In genomic region chr2:62654423-62654791, GRCh38 we compare ENCODE assay signal across 18 cellular contexts. TPM values are rescaled to one million over a fixed set of nuclear protein-coding genes. Genes with fewer than 3 reads are reported as not detected.
DNase-seq lines count a peak whose midpoint lies in the region; ATAC-seq and TF ChIP-seq lines count a peak whose summit lies in the region.
"Had no signal": no experiment of that assay in that cellular context is flagged by ENCODE, and none has a peak within 500 bp of the region (broad histone marks: within the 10 kb centered on the region; RNA-seq: fewer than 3 reads in every experiment).

No MANE protein-coding gene starts in this region.

- H3K4me3 Mint-ChIP-seq in Calu3 (ENCODE audit: low read depth, unreplicated experiment) = peak overlapping the region; percentile 38
- H3K4me3 Mint-ChIP-seq: activated T-cell treated with anti-CD3 and anti-CD28 coated beads, Interleukin-2, amount 50 U/mL, for 72 hours had no signal

- H3K4me2 ChIP-seq in mammary epithelial cell (ENCODE audit: insufficient read depth, low read depth, low read length) = peak overlapping the region; percentile 70
- H3K4me2 ChIP-seq: KMS-11 had no signal

- CTCF ChIA-PET in Calu3 (lab: Charles Lee) = interaction anchor here (1.0 kb wide), 1 partner anchor 76 kb away, joined by 6 read pairs; no protein-coding TSS in a partner anchor
- CTCF ChIA-PET in mammary epithelial cell (lab: Charles Lee; ENCODE audit: low non-redundant PET) = no interaction called here

- no peak for TF ChIP-seq POLR2A in right lobe of liver (IDR thresholded peaks at IDR 0.05)

- intact Hi-C loops in Calu3 (cut with micrococcal nuclease; ENCODE audit: unreplicated experiment) (loop anchor here (2.0 to 5.0 kb wide), 2 partner anchors 76 to 118 kb away; no protein-coding TSS in a partner anchor), mammary epithelial cell (cut with micrococcal nuclease) (no loop called here), right lobe of liver (cut with DNase I) (no loop called here)

- H4K20me1 ChIP-seq in mammary epithelial cell (ENCODE audit: insufficient read depth, low read length) = no peaks in the 10 kb centered on the region

- H3K36me3 ChIP-seq in mammary epithelial cell (ENCODE audit: insufficient read depth, low read length) = no peaks in the 10 kb centered on the region
- H3K36me3 ChIP-seq in right lobe of liver = no peaks in the 10 kb centered on the region
- H3K36me3 ChIP-seq: prostate gland had no signal

- H3K36me3 Mint-ChIP-seq in Calu3 (ENCODE audit: insufficient read depth, unreplicated experiment) = peaks cover 5% of the 10 kb centered on the region

- in situ Hi-C loops in mammary epithelial cell (cut with MboI; ENCODE audit: low sequenced_read_pairs in 2 of 2) = no loop called here

- no peaks in the 10 kb centered on the region for H3K9me3 Mint-ChIP-seq in Calu3 (ENCODE audit: low read depth, unreplicated experiment)

- no TSS peak for BruUV-seq in Calu3 (replicated peaks; lab: Mats Ljungman, UMichigan)
- no TSS peak for BruUV-seq in mammary epithelial cell (replicated peaks; lab: Mats Ljungman, UMichigan)

- TF ChIP-seq CTCF in Calu3 (IDR thresholded peaks at IDR 0.05; ENCODE audit: unreplicated experiment) (no peak), mammary epithelial cell (conservative IDR thresholded peaks at IDR 0.05 in 1 of 2, IDR thresholded peaks at IDR 0.05 in 1 of 2; ENCODE audit: extremely low read depth in 1 of 2, insufficient read depth in 1 of 2, low read depth in 1 of 2, low read length in 2 of 2) (no peak), right lobe of liver (IDR thresholded peaks at IDR 0.05) (no peak)

- peak overlapping the region; percentile 45 for H3K9ac ChIP-seq in mammary epithelial cell (ENCODE audit: insufficient read depth, low read length)
- H3K9ac ChIP-seq: KMS-11 had no signal

- dilution Hi-C loops in mammary epithelial cell (cut with HindIII; ENCODE audit: low sequenced_read_pairs) = no loop called here

- H3K27me3 ChIP-seq in mammary epithelial cell (ENCODE audit: insufficient read depth, low read length) (no peaks in the 10 kb centered on the region), right lobe of liver (no peaks in the 10 kb centered on the region)

- H3K4me1 ChIP-seq in mammary epithelial cell (ENCODE audit: insufficient read depth, low read length) (peaks cover 27% of the 10 kb centered on the region), right lobe of liver (peaks cover 0 to 26% (median 9%) of the 10 kb centered on the region in 4 donors)
- H3K4me1 ChIP-seq: prostate gland had no signal

- H3K4me1 Mint-ChIP-seq in Calu3 (ENCODE audit: low read depth, unreplicated experiment) = peaks cover 21% of the 10 kb centered on the region

- H3K27ac ChIP-seq in mammary epithelial cell (ENCODE audit: insufficient read depth, low read depth, low read length) (peak overlapping the region; percentile 83), right lobe of liver (peak overlapping the region; percentile 63 to 94 (median 79))
- H3K27ac ChIP-seq: KMS-11, prostate gland had no signal

- DNase-seq in Calu3 (peak; percentile 44), LHCN-M2 (ENCODE audit: low read depth) (peak; percentile 85), mammary epithelial cell (peak; percentile 91), right lobe of liver (no peak), NCI-H82 (lab: John Stamatoyannopoulos, UW) (no peak), GDM1 (lab: John Stamatoyannopoulos, UW) (no peak)
- DNase-seq in activated CD4-positive, CD25-positive, alpha-beta regulatory T cell treated with anti-CD3 and anti-CD28 coated beads, Interleukin-2, amount 50 U/mL, for 72 hours = no peak
- DNase-seq in activated CD4-positive, alpha-beta T cell treated with anti-CD3 and anti-CD28 coated beads for 4 hours = no peak
- DNase-seq: activated CD4-positive, alpha-beta T cell treated with anti-CD3 and anti-CD28 coated beads, Interleukin-2, amount 50 U/mL, for 48 hours; activated T-cell treated with anti-CD3 and anti-CD28 coated beads, Interleukin-2, amount 50 U/mL, for 72 hours; head of caudate nucleus; left cardiac atrium; NCI-H1436 treated with DMSO at 0.1 percent for 48 hours; NCI-H2227 treated with DMSO at 0.1 percent for 48 hours; stimulated activated CD4-positive, alpha-beta T cell treated with anti-CD3 and anti-CD28 coated beads, Interleukin-12 subunit alpha, Interleukin-12 subunit beta, amount 100 ng/mL, for 4 hours; stimulated activated naive CD4-positive, alpha-beta T cell had no signal

- H2AFZ ChIP-seq in mammary epithelial cell (ENCODE audit: low read depth, low read length) = peak overlapping the region; percentile 2

- WGBS in mammary epithelial cell (ENCODE audit: low coverage, missing lambda C conversion rate) = 68% methylated on average over 3 of the region's 3 CpGs
- 78% methylated on average over 3 of the region's 3 CpGs for WGBS in right lobe of liver (ENCODE audit: insufficient coverage, low coverage, low lambda C conversion rate, missing lambda C conversion rate)

- peak overlapping the region; percentile 53 for H3K27ac Mint-ChIP-seq in Calu3 (ENCODE audit: unreplicated experiment)
- H3K27ac Mint-ChIP-seq: activated T-cell treated with anti-CD3 and anti-CD28 coated beads, Interleukin-2, amount 50 U/mL, for 72 hours had no signal

- no peaks in the 10 kb centered on the region for H3K27me3 Mint-ChIP-seq in Calu3 (ENCODE audit: unreplicated experiment)

- no peaks in the 10 kb centered on the region for H3K79me2 ChIP-seq in mammary epithelial cell (ENCODE audit: insufficient read depth, low read length)

- peak in 3 of 4 donors; percentile 35 to 43 (median 40) for ATAC-seq in right lobe of liver
- ATAC-seq: activated T-cell treated with anti-CD3 and anti-CD28 coated beads, Interleukin-2, amount 50 U/mL, for 72 hours; left cardiac atrium had no signal

- no peaks in the 10 kb centered on the region for H3K9me3 ChIP-seq in mammary epithelial cell (replicated peaks; ENCODE audit: insufficient read depth, low read length)
- no peaks in the 10 kb centered on the region for H3K9me3 ChIP-seq in right lobe of liver
- H3K9me3 ChIP-seq: prostate gland had no signal

- H3K4me3 ChIP-seq in mammary epithelial cell (replicated peaks in 1 of 3; ENCODE audit: insufficient read depth in 1 of 3, low read depth in 2 of 3, low read length in 3 of 3) (no peak overlapping the region), right lobe of liver (no peak overlapping the region)
- H3K4me3 ChIP-seq: prostate gland had no signal

RNA-seq across cellular contexts. Expression of gene EHBP1, which starts 51.1 kb away (rescaled TPM):
- total RNA-seq in Calu3 (2022) (82.9 and 89.2 TPM in 2 replicates), LHCN-M2 (2014; rRNA removed) (39.6 and 56.7 TPM in 2 replicates), mammary epithelial cell (100 to 1,000 TPM in 1 of 2 donors, 10 to 100 TPM in 1; 46.0 to 101 TPM), right lobe of liver (10 to 100 TPM; 40.4 to 66.6 (median 46.3) TPM)
- polyA plus RNA-seq in LHCN-M2 (2012) = 23.7 TPM
- polyA plus RNA-seq in mammary epithelial cell = 56.8 TPM
- 156 TPM for polyA minus RNA-seq in mammary epithelial cell

Comparison
In these comparisons a context has a peak if more than half of its experiments do, and no peak if none do; other contexts are left out.
1. DNase-seq: peak in Calu3 (single experiment), LHCN-M2 (single experiment) and mammary epithelial cell (single experiment); none in right lobe of liver (0 of 3), NCI-H82 (single experiment), GDM1 (single experiment), activated CD4-positive, CD25-positive, alpha-beta regulatory T cell treated with anti-CD3 and anti-CD28 coated beads, Interleukin-2, amount 50 U/mL, for 72 hours (single experiment) and activated CD4-positive, alpha-beta T cell treated with anti-CD3 and anti-CD28 coated beads for 4 hours (0 of 2).